ENCODE assay signal across 17 cellular contexts in the genomic region with DNA sequence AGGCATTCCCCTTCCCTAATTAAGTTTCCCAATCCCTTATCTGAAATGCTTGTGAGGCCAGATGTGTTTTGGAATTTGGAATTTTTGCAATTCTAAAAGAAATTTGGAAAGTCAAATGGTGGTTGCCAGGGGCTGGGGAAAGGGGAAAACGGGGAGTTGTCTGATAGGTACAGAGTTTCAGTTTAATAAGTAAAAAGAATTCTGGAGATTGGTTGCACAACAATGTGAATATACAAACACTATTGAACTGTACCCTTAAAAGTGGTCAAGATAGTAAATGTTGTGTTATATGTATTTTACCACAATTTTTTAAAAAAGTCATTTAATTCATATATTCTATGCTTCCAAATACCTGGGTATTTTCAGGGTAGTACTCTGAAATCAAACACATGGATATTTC.
A peak's percentile ranks its signal among the peaks of the same experiment; 100 is the strongest.
DNase-seq lines count a peak whose midpoint lies in the region; ATAC-seq, FAIRE-seq and TF ChIP-seq lines count a peak whose summit lies in the region.
"Had no signal": no experiment of that assay in that cellular context is flagged by ENCODE, and none has a peak within 500 bp of the region (broad histone marks: within the 10 kb centered on the region; RNA-seq: fewer than 3 reads in every experiment).

No MANE protein-coding gene starts in this region.

- peak; percentile 25 for DNase-seq in NOMO-1 treated with DMSO at 0.1 percent for 48 hours (lab: John Stamatoyannopoulos, UW; ENCODE audit: unreplicated experiment)
- DNase-seq in NOMO-1 (lab: John Stamatoyannopoulos, UW; ENCODE audit: unreplicated experiment in 2 of 2), result no peak
- DNase-seq in astrocyte (ENCODE audit: low read depth), result no peak
- no peak for DNase-seq in left lobe of liver (ENCODE audit: low spot score)
- no peak for DNase-seq in smooth muscle cell (lab: John Stamatoyannopoulos, UW; ENCODE audit: unreplicated experiment)
- DNase-seq in SKM-1 (lab: John Stamatoyannopoulos, UW; ENCODE audit: unreplicated experiment), result no peak
- no peak for DNase-seq in occipital lobe (lab: John Stamatoyannopoulos, UW)
- DNase-seq in DMS53 treated with DMSO at 0.1 percent for 48 hours (lab: John Stamatoyannopoulos, UW; ENCODE audit: unreplicated experiment), result no peak
- DNase-seq: BE2C; CD4-positive, alpha-beta memory T cell; DMS79 treated with DMSO at 0.1 percent for 48 hours; GDM1 had no signal

- TF ChIP-seq CTCF in astrocyte (IDR thresholded peaks at IDR 0.05; ENCODE audit: insufficient read depth, low read depth, low read length), result no peak
- no peak for TF ChIP-seq CTCF in smooth muscle cell (IDR thresholded peaks at IDR 0.05; ENCODE audit: borderline replicate concordance, insufficient read depth, poor library complexity, severe bottlenecking)

- H3K36me3 Mint-ChIP-seq in astrocyte (ENCODE audit: low read depth, unreplicated experiment), result peaks cover 16% of the 10 kb centered on the region
- H3K36me3 Mint-ChIP-seq: CD4-positive, alpha-beta memory T cell had no signal

- no peak for FAIRE-seq in astrocyte (lab: Jason Lieb, UNC)
- FAIRE-seq: GM12892, GM19239, H1 had no signal

- H3F3A ChIP-seq in smooth muscle cell (ENCODE audit: low read depth), result no peaks in the 10 kb centered on the region

- H3K4me3 ChIP-seq in astrocyte (ENCODE audit: insufficient read depth, low read depth, low read length), result no peak overlapping the region
- H3K4me3 ChIP-seq in smooth muscle cell, result no peak overlapping the region
- H3K4me3 ChIP-seq: HAP-1 had no signal

- ATAC-seq in left lobe of liver, result peak; percentile 39

- peak overlapping the region; percentile 3 for H3K9ac ChIP-seq in astrocyte (ENCODE audit: low read length)
- no peak overlapping the region for H3K9ac ChIP-seq in smooth muscle cell (ENCODE audit: low read depth)

- H3K36me3 ChIP-seq in astrocyte (ENCODE audit: insufficient read depth, low read length), result peaks cover 2% of the 10 kb centered on the region
- no peaks in the 10 kb centered on the region for H3K36me3 ChIP-seq in smooth muscle cell (ENCODE audit: low read depth)
- H3K36me3 ChIP-seq: BE2C, HAP-1 had no signal

- H3K9me3 ChIP-seq in astrocyte (ENCODE audit: insufficient read depth, low read depth, low read length), result no peaks in the 10 kb centered on the region
- H3K9me3 ChIP-seq in smooth muscle cell (replicated peaks; ENCODE audit: low read depth), result no peaks in the 10 kb centered on the region
- H3K9me3 ChIP-seq: BE2C, HAP-1 had no signal

- H3K79me2 ChIP-seq in astrocyte (ENCODE audit: insufficient read depth, low read length) (peaks cover 21% of the 10 kb centered on the region), smooth muscle cell (ENCODE audit: low read depth) (no peaks in the 10 kb centered on the region)

- no peak overlapping the region for H3K4me3 Mint-ChIP-seq in astrocyte (ENCODE audit: unreplicated experiment)
- H3K4me3 Mint-ChIP-seq: CD4-positive, alpha-beta memory T cell had no signal

- H2AFZ ChIP-seq in astrocyte (ENCODE audit: low read depth, low read length), result no peak overlapping the region
- no peak overlapping the region for H2AFZ ChIP-seq in smooth muscle cell (ENCODE audit: low read depth)

- peaks cover 2% of the 10 kb centered on the region for H3K9me3 Mint-ChIP-seq in astrocyte (ENCODE audit: unreplicated experiment)

- H3K27ac Mint-ChIP-seq in astrocyte (ENCODE audit: unreplicated experiment), result peak overlapping the region; percentile 63
- H3K27ac Mint-ChIP-seq: CD4-positive, alpha-beta memory T cell had no signal

- peaks cover 34% of the 10 kb centered on the region for H3K4me1 ChIP-seq in astrocyte (ENCODE audit: insufficient read depth, low read length)
- H3K4me1 ChIP-seq in smooth muscle cell (ENCODE audit: low read depth), result peaks cover 5% of the 10 kb centered on the region
- H3K4me1 ChIP-seq: BE2C, HAP-1 had no signal

- H3K27ac ChIP-seq in astrocyte (ENCODE audit: low read depth, low read length) (peak overlapping the region; percentile 39), smooth muscle cell (ENCODE audit: low read depth) (peak overlapping the region; percentile 8)
- H3K27ac ChIP-seq: C4-2B had no signal

- no peaks in the 10 kb centered on the region for H3K27me3 ChIP-seq in astrocyte (ENCODE audit: insufficient read depth, low read length)
- H3K27me3 ChIP-seq in smooth muscle cell (ENCODE audit: low read depth), result no peaks in the 10 kb centered on the region
- H3K27me3 ChIP-seq: BE2C had no signal

- peaks cover 46% of the 10 kb centered on the region for H3K4me1 Mint-ChIP-seq in astrocyte (ENCODE audit: low read depth, unreplicated experiment)
- H3K4me1 Mint-ChIP-seq: CD4-positive, alpha-beta memory T cell had no signal

- H3K27me3 Mint-ChIP-seq in astrocyte (ENCODE audit: low read depth, unreplicated experiment), result no peaks in the 10 kb centered on the region

- H3K4me2 ChIP-seq in astrocyte (ENCODE audit: low read length) (peak overlapping the region; percentile 54), smooth muscle cell (peak overlapping the region; percentile 21)

- WGBS in smooth muscle cell (ENCODE audit: low lambda C conversion rate), result 96% methylated on average over 1 of the region's 1 CpG

- H4K20me1 ChIP-seq in astrocyte (ENCODE audit: insufficient read depth, low read length) (no peaks in the 10 kb centered on the region), smooth muscle cell (ENCODE audit: low read depth) (no peaks in the 10 kb centered on the region)
